8 cellular contexts compared by ENCODE assay signal in the genomic region with DNA sequence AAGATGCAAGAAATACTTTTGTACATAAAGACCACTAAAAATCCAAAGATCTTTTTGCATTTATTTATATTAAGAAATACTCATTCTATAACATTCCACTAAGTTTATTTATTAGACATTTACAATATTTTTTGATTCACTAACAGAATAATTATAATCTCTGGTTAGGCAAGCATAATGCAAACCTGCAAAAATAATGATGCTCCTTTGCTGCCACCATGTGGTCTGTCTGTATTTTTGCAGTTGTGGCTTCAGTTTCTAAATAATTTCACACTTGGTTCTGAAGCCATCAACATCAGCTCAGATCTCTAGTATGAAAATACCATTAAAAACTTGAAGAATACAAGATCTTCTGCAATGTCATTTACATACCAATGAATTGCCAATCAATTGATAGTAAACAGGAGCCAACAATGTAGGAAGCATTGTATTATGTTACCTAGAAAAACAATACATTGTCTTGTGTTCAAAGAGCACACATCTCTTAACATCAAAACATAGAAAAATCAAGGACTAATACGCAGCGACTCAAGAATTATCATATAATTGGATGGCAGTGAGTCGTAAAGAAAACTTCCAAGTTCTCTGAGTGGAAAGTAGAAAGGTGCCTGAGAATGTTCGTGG.
DNase-seq lines count a peak whose midpoint lies in the region; ATAC-seq, FAIRE-seq and TF ChIP-seq lines count a peak whose summit lies in the region.

No MANE protein-coding gene starts in this region.

- peak overlapping the region; percentile 94 to 96 (median 95) for H3K27ac Mint-ChIP-seq in nephron

- peak; percentile 75 for ATAC-seq in HG02588 (IDR thresholded peaks at IDR 0.05; ENCODE audit: unreplicated experiment)

- no peaks in the 10 kb centered on the region for H3K36me3 Mint-ChIP-seq in nephron (ENCODE audit: low read depth)

- no peaks in the 10 kb centered on the region for H3K27me3 Mint-ChIP-seq in nephron (ENCODE audit: low read depth)

- no peaks in the 10 kb centered on the region for H3K27me3 ChIP-seq in GM06990 (replicated peaks; ENCODE audit: control insufficient read depth, insufficient read depth, low read length)

- FAIRE-seq in A204.1 (lab: Jason Lieb, UNC) (peak; percentile 99), urothelium cell line (lab: Jason Lieb, UNC) (no peak)

- H3K4me3 Mint-ChIP-seq in nephron, result no peak overlapping the region

- peak; percentile 3 for DNase-seq in GM06990 (ENCODE audit: extremely low read depth, insufficient read length)
- peak; percentile 35 for DNase-seq in NCI-H1694 treated with DMSO at 0.1 percent for 48 hours (lab: John Stamatoyannopoulos, UW)
- DNase-seq in epithelial cell of esophagus (ENCODE audit: low read depth), result peak; percentile 69
- peak; percentile 35 for DNase-seq in urothelium cell line (ENCODE audit: low spot score)

- peaks cover 37% of the 10 kb centered on the region for H3K4me1 Mint-ChIP-seq in nephron

- TF ChIP-seq CTCF in GM06990 (IDR thresholded peaks at IDR 0.05; ENCODE audit: insufficient read depth, low read length, poor library complexity, severe bottlenecking) (peak; percentile 64), WI38 (IDR thresholded peaks at IDR 0.05; ENCODE audit: low read depth, low read length) (peak; percentile 19; the same call in 1 of the 2 replicates), epithelial cell of esophagus (IDR thresholded peaks at IDR 0.05; ENCODE audit: insufficient read depth, low read depth, low read length, missing control alignments) (peak; percentile 71), nephron (IDR thresholded peaks at IDR 0.05; ENCODE audit: unreplicated experiment in 3 of 3) (peak; percentile 72 to 86 (median 76))

- H3K4me3 ChIP-seq in GM06990 (replicated peaks; ENCODE audit: low read depth, low read length) (no peak overlapping the region), WI38 (ENCODE audit: low read depth, low read length) (no peak overlapping the region), epithelial cell of esophagus (ENCODE audit: low read length) (no peak overlapping the region)

- no peaks in the 10 kb centered on the region for H3K9me3 Mint-ChIP-seq in nephron

- H3K36me3 ChIP-seq in GM06990 (ENCODE audit: control insufficient read depth, insufficient read depth, low read length), result no peaks in the 10 kb centered on the region

Comparison
In these comparisons a context has a peak if more than half of its experiments do, and no peak if none do; other contexts are left out.
1. DNase-seq: peak in every context shown above with its lines; median percentile 69 in epithelial cell of esophagus; 35 in NCI-H1694 treated with DMSO at 0.1 percent for 48 hours; 35 in urothelium cell line; 3 in GM06990.
2. CTCF ChIP-seq: peak in every context shown above with its lines; median percentile 76 in nephron; 71 in epithelial cell of esophagus; 64 in GM06990; 19 in WI38.